8 cellular contexts compared by ENCODE assay signal in the genomic region with DNA sequence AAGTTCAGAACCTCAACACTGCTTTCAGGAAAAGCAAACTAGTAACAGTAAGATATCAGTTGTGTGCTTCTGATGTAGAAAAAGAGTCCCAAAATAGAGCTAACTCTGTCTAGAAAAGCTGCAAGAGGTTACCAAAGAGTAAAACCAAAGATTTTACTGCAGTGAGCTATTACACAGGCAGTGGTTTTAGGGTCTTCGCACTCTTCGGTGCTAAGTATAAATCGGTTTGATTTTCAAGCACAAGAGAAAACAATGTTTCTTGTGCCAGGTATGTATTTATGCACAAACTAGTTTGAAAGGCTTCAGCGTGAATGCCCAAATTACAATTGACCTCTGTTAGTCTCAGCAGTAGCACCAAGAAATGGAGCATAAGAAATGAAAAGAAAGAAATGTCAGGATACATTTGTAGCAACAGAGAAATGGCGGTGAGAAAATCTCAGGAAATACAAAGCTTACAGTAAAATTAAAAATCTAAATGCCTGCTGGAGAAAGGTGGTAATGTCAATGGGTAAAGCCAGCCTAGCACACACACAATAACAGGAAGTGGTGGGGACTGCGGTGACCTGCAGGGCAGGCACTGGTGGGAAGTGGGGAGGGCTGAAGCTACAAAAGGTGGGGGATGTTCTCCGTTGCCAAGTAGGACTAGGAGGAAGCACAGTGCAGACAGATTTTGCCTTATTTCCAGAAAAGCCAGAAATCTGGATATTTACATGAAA. TPM values are rescaled to one million over a fixed set of nuclear protein-coding genes. Genes with fewer than 3 reads are reported as not detected.
DNase-seq lines count a peak whose midpoint lies in the region; ATAC-seq and TF ChIP-seq lines count a peak whose summit lies in the region.

No MANE protein-coding gene starts in this region.

- H3K27ac Mint-ChIP-seq in activated naive CD4-positive, alpha-beta T cell treated with anti-CD3 and anti-CD28 coated beads for 36 hours, result peak overlapping the region; percentile 79
- H3K27ac Mint-ChIP-seq in stimulated activated naive CD8-positive, alpha-beta T cell treated with anti-CD3 and anti-CD28 coated beads, Interleukin-15, Interleukin-2, amounts not matched to agents 100 ng/mL and 50 ng/mL, for 24 hours, result peak overlapping the region; percentile 76

- H3K4me1 Mint-ChIP-seq in activated naive CD4-positive, alpha-beta T cell treated with anti-CD3 and anti-CD28 coated beads for 36 hours (ENCODE audit: low read depth), result peaks cover 81% of the 10 kb centered on the region
- H3K4me1 Mint-ChIP-seq in stimulated activated naive CD8-positive, alpha-beta T cell treated with anti-CD3 and anti-CD28 coated beads, Interleukin-15, Interleukin-2, amounts not matched to agents 100 ng/mL and 50 ng/mL, for 24 hours (ENCODE audit: low read depth), result peaks cover 76% of the 10 kb centered on the region

- H3K4me3 Mint-ChIP-seq in activated naive CD4-positive, alpha-beta T cell treated with anti-CD3 and anti-CD28 coated beads for 36 hours, result peak overlapping the region; percentile 33
- H3K4me3 Mint-ChIP-seq in stimulated activated naive CD8-positive, alpha-beta T cell treated with anti-CD3 and anti-CD28 coated beads, Interleukin-15, Interleukin-2, amounts not matched to agents 100 ng/mL and 50 ng/mL, for 24 hours, result peak overlapping the region; percentile 59

- peak; percentile 98 for ATAC-seq in HG03139 (IDR thresholded peaks at IDR 0.05; ENCODE audit: unreplicated experiment)
- ATAC-seq in lower lobe of right lung, result peak; percentile 80 to 88

- intact Hi-C loops in activated naive CD4-positive, alpha-beta T cell treated with anti-CD3 and anti-CD28 coated beads for 36 hours (cut with micrococcal nuclease), result loop anchor here (1.0 to 5.0 kb wide), 6 partner anchors 17 to 362 kb away; a partner anchor contains a TSS
- intact Hi-C loops in lower lobe of right lung (cut with DNase I), result no loop called here

- peak; percentile 3 for TF ChIP-seq CTCF in lower lobe of right lung (IDR thresholded peaks at IDR 0.05)

- H3K27me3 ChIP-seq in lower lobe of right lung (ENCODE audit: low read depth), result no peaks in the 10 kb centered on the region

- H3K36me3 ChIP-seq in lower lobe of right lung, result no peaks in the 10 kb centered on the region

- H3K4me3 ChIP-seq in lower lobe of right lung, result no peak overlapping the region

- H3K36me3 Mint-ChIP-seq in activated naive CD4-positive, alpha-beta T cell treated with anti-CD3 and anti-CD28 coated beads for 36 hours (ENCODE audit: low read depth), result peaks cover 9% of the 10 kb centered on the region
- peaks cover 10% of the 10 kb centered on the region for H3K36me3 Mint-ChIP-seq in stimulated activated naive CD8-positive, alpha-beta T cell treated with anti-CD3 and anti-CD28 coated beads, Interleukin-15, Interleukin-2, amounts not matched to agents 100 ng/mL and 50 ng/mL, for 24 hours (ENCODE audit: low read depth)

- no peaks in the 10 kb centered on the region for H3K9me3 ChIP-seq in lower lobe of right lung

- H3K27me3 Mint-ChIP-seq in activated naive CD4-positive, alpha-beta T cell treated with anti-CD3 and anti-CD28 coated beads for 36 hours (ENCODE audit: low read depth), result no peaks in the 10 kb centered on the region
- H3K27me3 Mint-ChIP-seq in stimulated activated naive CD8-positive, alpha-beta T cell treated with anti-CD3 and anti-CD28 coated beads, Interleukin-15, Interleukin-2, amounts not matched to agents 100 ng/mL and 50 ng/mL, for 24 hours, result no peaks in the 10 kb centered on the region

- peak; percentile 35 for DNase-seq in NCI-H510A treated with DMSO at 0.1 percent for 48 hours (lab: John Stamatoyannopoulos, UW)
- no peak for DNase-seq in NCI-H510A (lab: John Stamatoyannopoulos, UW)
- DNase-seq in SKM-1 (lab: John Stamatoyannopoulos, UW; ENCODE audit: unreplicated experiment), result peak; percentile 59
- peak; percentile 93 for DNase-seq in activated naive CD4-positive, alpha-beta T cell treated with anti-CD3 and anti-CD28 coated beads for 36 hours
- peak; percentile 59 for DNase-seq in lower lobe of right lung
- DNase-seq in NCI-H345 treated with DMSO at 0.1 percent for 48 hours (lab: John Stamatoyannopoulos, UW; ENCODE audit: unreplicated experiment), result no peak

- peaks cover 9% of the 10 kb centered on the region for H3K9me3 Mint-ChIP-seq in activated naive CD4-positive, alpha-beta T cell treated with anti-CD3 and anti-CD28 coated beads for 36 hours
- H3K9me3 Mint-ChIP-seq in stimulated activated naive CD8-positive, alpha-beta T cell treated with anti-CD3 and anti-CD28 coated beads, Interleukin-15, Interleukin-2, amounts not matched to agents 100 ng/mL and 50 ng/mL, for 24 hours, result peaks cover 9% of the 10 kb centered on the region

- H3K27ac ChIP-seq in lower lobe of right lung, result no peak overlapping the region

- CTCF ChIA-PET in activated naive CD4-positive, alpha-beta T cell treated with anti-CD3 and anti-CD28 coated beads for 36 hours (lab: Charles Lee), result interaction anchor here (1.0 to 1.4 kb wide), 3 partner anchors 13 to 180 kb away, joined by 3 to 4 read pairs (median 3); no protein-coding TSS in a partner anchor

- peaks cover 12% of the 10 kb centered on the region for H3K4me1 ChIP-seq in lower lobe of right lung

RNA-seq across cellular contexts. Expression of a gene that starts 18.0 kb away (rescaled TPM):
- total RNA-seq in activated naive CD4-positive, alpha-beta T cell treated with anti-CD3 and anti-CD28 coated beads for 36 hours, result 10 to 100 TPM; 29.3 to 30.0 TPM
- 17.6 TPM for total RNA-seq in lower lobe of right lung

Comparison
In these comparisons a context has a peak if more than half of its experiments do, and no peak if none do; other contexts are left out.
1. DNase-seq: peak in NCI-H510A treated with DMSO at 0.1 percent for 48 hours (single experiment), SKM-1 (single experiment), activated naive CD4-positive, alpha-beta T cell treated with anti-CD3 and anti-CD28 coated beads for 36 hours (single experiment) and lower lobe of right lung (single experiment); none in NCI-H510A (single experiment) and NCI-H345 treated with DMSO at 0.1 percent for 48 hours (single experiment).